Comparison of ENCODE assay signal across 8 cellular contexts in genomic region chr1:200029035-200029623, GRCh38. TPM values are rescaled to one million over a fixed set of nuclear protein-coding genes. Genes with fewer than 3 reads are reported as not detected.
DNase-seq lines count a peak whose midpoint lies in the region; ATAC-seq and TF ChIP-seq lines count a peak whose summit lies in the region.

No MANE protein-coding gene starts in this region.

- TF ChIP-seq CTCF in AG04450 (IDR thresholded peaks at IDR 0.05; ENCODE audit: low read depth, low read length) (no peak), OCI-LY3 (IDR thresholded peaks at IDR 0.05; ENCODE audit: low read depth, low read length) (no peak), coronary artery (IDR thresholded peaks at IDR 0.05) (no peak), lung (IDR thresholded peaks at IDR 0.05; ENCODE audit: control extremely low read depth, extremely low read depth) (no peak), uterus (IDR thresholded peaks at IDR 0.05) (no peak)

- H3K27ac ChIP-seq in AG04450 (ENCODE audit: low read depth, low read length): no peak overlapping the region
- H3K27ac ChIP-seq in GM23248: no peak overlapping the region
- H3K27ac ChIP-seq in OCI-LY3 (ENCODE audit: low read length): no peak overlapping the region
- H3K27ac ChIP-seq in coronary artery: no peak overlapping the region
- H3K27ac ChIP-seq in lung (ENCODE audit: low read depth in 1 of 2, low read length in 1 of 2): peak overlapping the region in 1 of 2 donors; percentile 39
- H3K27ac ChIP-seq in uterus: peak overlapping the region; percentile 24 to 39

- CTCF ChIA-PET in AG04450 (lab: Charles Lee): no interaction called here

- H3K4me1 ChIP-seq in GM23248 (ENCODE audit: insufficient read depth) (no peaks in the 10 kb centered on the region), OCI-LY3 (ENCODE audit: low read length) (peaks cover 5% of the 10 kb centered on the region), lung (ENCODE audit: control insufficient read depth in 2 of 2, insufficient read depth in 2 of 2, low read length in 2 of 2) (peaks cover 0 to 3% of the 10 kb centered on the region in 2 donors), uterus (no peaks in the 10 kb centered on the region)

- H3K9me2 ChIP-seq in GM23248 (ENCODE audit: insufficient read depth): no peaks in the 10 kb centered on the region

- WGBS in GM23248 (ENCODE audit: low coverage in 1 of 2, low lambda C conversion rate in 2 of 2, missing lambda C conversion rate in 2 of 2), 2 experiments: 2 to 3% methylated on average over 55 of the region's 55 CpGs
- WGBS in lung, 2 donors: 0 to 2% methylated on average over 55 of the region's 55 CpGs

- no peaks in the 10 kb centered on the region; the same call in 1 of the 2 replicates for H3K9me3 ChIP-seq in AG04450 (ENCODE audit: control insufficient read depth, insufficient read depth, low read length)
- no peaks in the 10 kb centered on the region for H3K9me3 ChIP-seq in GM23248 (ENCODE audit: low read depth)
- no peaks in the 10 kb centered on the region for H3K9me3 ChIP-seq in OCI-LY3 (ENCODE audit: insufficient read depth, low read length)
- no peaks in the 10 kb centered on the region for H3K9me3 ChIP-seq in lung (ENCODE audit: control insufficient read depth in 2 of 2, insufficient read depth in 1 of 2, low read length in 1 of 2)
- no peaks in the 10 kb centered on the region for H3K9me3 ChIP-seq in uterus

- H3K27me3 ChIP-seq in AG04450 (ENCODE audit: control insufficient read depth, insufficient read depth, low read length): peaks cover 55% of the 10 kb centered on the region
- H3K27me3 ChIP-seq in GM23248 (replicated peaks; ENCODE audit: insufficient read depth): peaks cover 67% of the 10 kb centered on the region
- H3K27me3 ChIP-seq in OCI-LY3 (ENCODE audit: low read depth, low read length): peaks cover 49% of the 10 kb centered on the region
- H3K27me3 ChIP-seq in lung (ENCODE audit: control insufficient read depth, insufficient read depth): no peaks in the 10 kb centered on the region
- peaks cover 0 to 26% of the 10 kb centered on the region in 2 donors for H3K27me3 ChIP-seq in uterus

- H3K9ac ChIP-seq in GM23248 (no peak overlapping the region), OCI-LY3 (ENCODE audit: low read length) (peak overlapping the region; percentile 54)

- no peaks in the 10 kb centered on the region for H3K79me2 ChIP-seq in GM23248 (ENCODE audit: insufficient read depth)
- no peaks in the 10 kb centered on the region for H3K79me2 ChIP-seq in OCI-LY3 (ENCODE audit: low read length)

- H3K4me2 ChIP-seq in GM23248 (ENCODE audit: unreplicated experiment) (peak overlapping the region; percentile 71), OCI-LY3 (ENCODE audit: low read length) (peak overlapping the region; percentile 68)

- POLR2A ChIA-PET in AG04450 (lab: Yijun Ruan, JAX): no interaction called here

- H3K36me3 ChIP-seq in GM23248 (ENCODE audit: low read depth) (no peaks in the 10 kb centered on the region), OCI-LY3 (replicated peaks; ENCODE audit: low read depth, low read length) (no peaks in the 10 kb centered on the region), lung (ENCODE audit: control insufficient read depth in 2 of 2, insufficient read depth in 2 of 2, low read length in 2 of 2) (no peaks in the 10 kb centered on the region), uterus (no peaks in the 10 kb centered on the region)

- H3K4me3 ChIP-seq in AG04450 (ENCODE audit: low read depth, low read length): peak overlapping the region; percentile 58
- H3K4me3 ChIP-seq in GM23248: peak overlapping the region; percentile 65
- H3K4me3 ChIP-seq in OCI-LY3 (ENCODE audit: low read length): peak overlapping the region; percentile 74
- H3K4me3 ChIP-seq in coronary artery: peak overlapping the region; percentile 61
- H3K4me3 ChIP-seq in lung: peak overlapping the region; percentile 48
- H3K4me3 ChIP-seq in uterus: peak overlapping the region in 1 of 2 donors; percentile 16

- ATAC-seq in lung (ENCODE audit: insufficient read depth, low FRiP score) (peak; percentile 76), GM19455 (IDR thresholded peaks at IDR 0.05; ENCODE audit: unreplicated experiment) (no peak)

- in situ Hi-C loops in GM23248 (cut with MboI): no loop called here

- DNase-seq in AG04450 (ENCODE audit: low read depth, low spot score) (no peak), GM23248 (peak; percentile 65), coronary artery (ENCODE audit: low spot score) (no peak), lung (ENCODE audit: low spot score) (no peak), uterus (no peak), SK-N-DZ (ENCODE audit: low spot score) (no peak)

- H3F3A ChIP-seq in GM23248 (ENCODE audit: insufficient read depth): peaks cover 9% of the 10 kb centered on the region; the same call in 1 of the 2 replicates

- peak overlapping the region; percentile 74 for H2AFZ ChIP-seq in GM23248
- peak overlapping the region; percentile 69 for H2AFZ ChIP-seq in OCI-LY3 (ENCODE audit: low read depth, low read length)

- intact Hi-C loops in uterus (cut with DNase I; ENCODE audit: low total_unique reads): no loop called here

- H4K20me1 ChIP-seq in GM23248 (ENCODE audit: insufficient read depth) (no peaks in the 10 kb centered on the region), OCI-LY3 (ENCODE audit: insufficient read depth, low read length) (no peaks in the 10 kb centered on the region)

- peak; percentile 13 to 29 for TF ChIP-seq POLR2A in uterus (IDR thresholded peaks at IDR 0.05)

RNA-seq across cellular contexts. Expression of gene NR5A2, which starts 1.6 kb away (rescaled TPM):
- polyA plus RNA-seq in AG04450 (2011; rRNA removed): 0.02 TPM in 1 of 2 replicates, not detected in the other
- polyA minus RNA-seq in AG04450 (2011; rRNA and poly(A)+ RNA removed): 0.09 TPM in 1 of 2 replicates, not detected in the other
- 0.13 and 0.65 TPM in 2 replicates for total RNA-seq in GM23248 (2014; rRNA removed; shearing (Covaris generic))
- 0.06 TPM in 1 of 2 replicates, not detected in the other for polyA plus RNA-seq in GM23248 (2016; fragmentation: Nextera tagmentation; extraction: Ambion mirVana)
- 1 to 10 TPM; 3.2 to 8.5 TPM for total RNA-seq in lung
- polyA plus RNA-seq in lung: 1 to 10 TPM; 1.2 to 2.0 TPM
- total RNA-seq in uterus: 10 to 100 TPM in 2 of 4 donors, 1 to 10 TPM in 2; 5.0 to 21.5 (median 11.8) TPM
- not detected in 2 replicates for polyA plus RNA-seq in SK-N-DZ (2014; cell fraction: cytosol; rRNA removed)
- not detected in 2 replicates for polyA plus RNA-seq in SK-N-DZ (2014; cell fraction: nucleus; rRNA removed)

Comparison
In these comparisons a context has a peak if more than half of its experiments do, and no peak if none do; other contexts are left out.
1. H3K27ac ChIP-seq: peak in uterus (2 of 2); none in AG04450 (single experiment), GM23248 (single experiment), OCI-LY3 (single experiment) and coronary artery (0 of 2).